Comparison of ENCODE assay signal across 1 cellular context in the genomic region with DNA sequence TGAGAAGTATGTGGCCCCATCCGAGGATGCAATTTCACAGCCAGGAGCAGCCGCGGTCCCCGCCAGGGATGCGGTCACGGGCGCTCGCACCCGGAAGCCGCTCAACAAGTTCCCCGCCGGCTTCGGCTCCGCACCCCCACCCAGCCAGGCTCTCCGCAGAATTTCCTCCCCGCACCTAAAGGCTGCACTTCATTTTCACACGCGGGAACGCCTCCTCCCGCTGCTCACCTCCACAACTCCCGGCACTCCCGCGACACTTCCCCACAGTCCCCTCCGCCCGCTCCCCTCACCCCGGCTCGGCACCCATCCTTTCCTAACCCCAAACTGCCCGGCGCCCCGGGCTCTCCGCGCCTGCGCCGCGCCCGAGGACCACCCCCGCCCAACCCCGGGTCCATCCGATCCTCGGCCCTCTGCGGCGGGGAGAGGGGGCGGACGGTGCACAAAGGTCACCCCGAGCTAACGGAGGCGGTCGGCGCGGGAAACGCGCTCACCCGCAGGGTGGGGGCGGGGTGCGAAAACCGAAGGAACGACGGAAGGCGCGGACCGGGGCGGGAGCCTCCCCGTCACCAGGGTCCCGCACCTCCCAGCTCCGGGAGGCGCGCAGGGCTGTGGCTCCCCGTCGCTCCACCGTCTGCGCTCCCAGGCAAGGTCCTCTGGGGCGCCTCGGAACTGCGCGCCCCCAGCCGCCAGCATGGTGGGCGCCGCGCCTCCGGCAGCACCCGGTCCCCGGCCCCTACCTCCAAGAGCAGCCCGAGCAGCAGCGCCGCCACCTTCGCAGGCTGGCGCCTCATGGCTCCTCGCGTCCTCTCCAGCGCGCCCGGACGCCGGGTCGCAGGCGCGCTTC.
TF ChIP-seq lines count a peak whose summit lies in the region.

No MANE protein-coding gene starts in this region.

TF ChIP-seq in HepG2, 621 proteins besides CTCF, POLR2A, EP300 and RAD21 (continued from another document and continues in another):
- TF ChIP-seq ZIK1 (CRISPR knock-in tag; IDR thresholded peaks at IDR 0.05; ENCODE audit: borderline replicate concordance, low read depth): 0 out of 2 replicates have a peak, but pooled peaks have one; percentile 29
- TF ChIP-seq, protein P1, sequence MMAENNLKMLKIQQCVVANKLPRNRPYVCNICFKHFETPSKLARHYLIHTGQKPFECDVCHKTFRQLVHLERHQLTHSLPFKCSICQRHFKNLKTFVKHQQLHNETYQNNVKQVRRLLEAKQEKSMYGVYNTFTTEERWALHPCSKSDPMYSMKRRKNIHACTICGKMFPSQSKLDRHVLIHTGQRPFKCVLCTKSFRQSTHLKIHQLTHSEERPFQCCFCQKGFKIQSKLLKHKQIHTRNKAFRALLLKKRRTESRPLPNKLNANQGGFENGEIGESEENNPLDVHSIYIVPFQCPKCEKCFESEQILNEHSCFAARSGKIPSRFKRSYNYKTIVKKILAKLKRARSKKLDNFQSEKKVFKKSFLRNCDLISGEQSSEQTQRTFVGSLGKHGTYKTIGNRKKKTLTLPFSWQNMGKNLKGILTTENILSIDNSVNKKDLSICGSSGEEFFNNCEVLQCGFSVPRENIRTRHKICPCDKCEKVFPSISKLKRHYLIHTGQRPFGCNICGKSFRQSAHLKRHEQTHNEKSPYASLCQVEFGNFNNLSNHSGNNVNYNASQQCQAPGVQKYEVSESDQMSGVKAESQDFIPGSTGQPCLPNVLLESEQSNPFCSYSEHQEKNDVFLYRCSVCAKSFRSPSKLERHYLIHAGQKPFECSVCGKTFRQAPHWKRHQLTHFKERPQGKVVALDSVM (CRISPR knock-in tag; IDR thresholded peaks at IDR 0.05): 0 out of 2 replicates have a peak, but pooled peaks have one; percentile 27
- TF ChIP-seq, protein P2, sequence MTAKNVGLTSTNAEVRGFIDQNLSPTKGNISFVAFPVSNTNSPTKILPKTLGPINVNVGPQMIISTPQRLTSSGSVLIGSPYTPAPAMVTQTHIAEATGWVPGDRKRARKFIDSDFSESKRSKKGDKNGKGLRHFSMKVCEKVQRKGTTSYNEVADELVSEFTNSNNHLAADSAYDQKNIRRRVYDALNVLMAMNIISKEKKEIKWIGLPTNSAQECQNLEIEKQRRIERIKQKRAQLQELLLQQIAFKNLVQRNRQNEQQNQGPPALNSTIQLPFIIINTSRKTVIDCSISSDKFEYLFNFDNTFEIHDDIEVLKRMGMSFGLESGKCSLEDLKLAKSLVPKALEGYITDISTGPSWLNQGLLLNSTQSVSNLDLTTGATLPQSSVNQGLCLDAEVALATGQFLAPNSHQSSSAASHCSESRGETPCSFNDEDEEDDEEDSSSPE (CRISPR knock-in tag; IDR thresholded peaks at IDR 0.05): peak; percentile 94
- peak; percentile 71; the same call in 1 of the 2 replicates for TF ChIP-seq CCDC6 (CRISPR knock-in tag; IDR thresholded peaks at IDR 0.05)
- no peak for TF ChIP-seq PCBP1 (IDR thresholded peaks at IDR 0.05; ENCODE audit: borderline replicate concordance, low read depth, low read length)
- TF ChIP-seq BRD4 (CRISPR knock-in tag; IDR thresholded peaks at IDR 0.05): 0 out of 2 replicates have a peak, but pooled peaks have one; percentile 66
- TF ChIP-seq ZNF101 (CRISPR knock-in tag; IDR thresholded peaks at IDR 0.05; ENCODE audit: borderline replicate concordance, low read depth): 0 out of 2 replicates have a peak, but pooled peaks have one; percentile 63
- peak; percentile 74 for TF ChIP-seq KDM5B (CRISPR knock-in tag; IDR thresholded peaks at IDR 0.05; ENCODE audit: borderline replicate concordance)
- no peak for TF ChIP-seq SMARCE1 (IDR thresholded peaks at IDR 0.05; ENCODE audit: borderline replicate concordance)
- peak; percentile 57; the same call in 1 of the 2 replicates for TF ChIP-seq SALL1 (CRISPR knock-in tag; IDR thresholded peaks at IDR 0.05)
- peak; percentile 9; the same call in 1 of the 2 replicates for TF ChIP-seq FOXO1 (CRISPR knock-in tag; IDR thresholded peaks at IDR 0.05)
- peak; percentile 77; the same call in 1 of the 2 replicates for TF ChIP-seq NFKB2 (CRISPR knock-in tag; IDR thresholded peaks at IDR 0.05; ENCODE audit: borderline replicate concordance)
- TF ChIP-seq TBX3 (IDR thresholded peaks at IDR 0.05; ENCODE audit: borderline replicate concordance): 0 out of 2 replicates have a peak, but pooled peaks have one; percentile 53
- no peak for TF ChIP-seq ZNF251 (CRISPR knock-in tag; IDR thresholded peaks at IDR 0.05)
- TF ChIP-seq ZNF768 (CRISPR knock-in tag; IDR thresholded peaks at IDR 0.05): 0 out of 2 replicates have a peak, but pooled peaks have one; percentile 43
- TF ChIP-seq, protein P3, sequence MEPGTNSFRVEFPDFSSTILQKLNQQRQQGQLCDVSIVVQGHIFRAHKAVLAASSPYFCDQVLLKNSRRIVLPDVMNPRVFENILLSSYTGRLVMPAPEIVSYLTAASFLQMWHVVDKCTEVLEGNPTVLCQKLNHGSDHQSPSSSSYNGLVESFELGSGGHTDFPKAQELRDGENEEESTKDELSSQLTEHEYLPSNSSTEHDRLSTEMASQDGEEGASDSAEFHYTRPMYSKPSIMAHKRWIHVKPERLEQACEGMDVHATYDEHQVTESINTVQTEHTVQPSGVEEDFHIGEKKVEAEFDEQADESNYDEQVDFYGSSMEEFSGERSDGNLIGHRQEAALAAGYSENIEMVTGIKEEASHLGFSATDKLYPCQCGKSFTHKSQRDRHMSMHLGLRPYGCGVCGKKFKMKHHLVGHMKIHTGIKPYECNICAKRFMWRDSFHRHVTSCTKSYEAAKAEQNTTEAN (CRISPR knock-in tag; conservative IDR thresholded peaks at IDR 0.05): 0 out of 2 replicates have a peak, but pooled peaks have one; percentile 25
- TF ChIP-seq SSRP1 (CRISPR knock-in tag; IDR thresholded peaks at IDR 0.05): no peak
- TF ChIP-seq, protein P4, sequence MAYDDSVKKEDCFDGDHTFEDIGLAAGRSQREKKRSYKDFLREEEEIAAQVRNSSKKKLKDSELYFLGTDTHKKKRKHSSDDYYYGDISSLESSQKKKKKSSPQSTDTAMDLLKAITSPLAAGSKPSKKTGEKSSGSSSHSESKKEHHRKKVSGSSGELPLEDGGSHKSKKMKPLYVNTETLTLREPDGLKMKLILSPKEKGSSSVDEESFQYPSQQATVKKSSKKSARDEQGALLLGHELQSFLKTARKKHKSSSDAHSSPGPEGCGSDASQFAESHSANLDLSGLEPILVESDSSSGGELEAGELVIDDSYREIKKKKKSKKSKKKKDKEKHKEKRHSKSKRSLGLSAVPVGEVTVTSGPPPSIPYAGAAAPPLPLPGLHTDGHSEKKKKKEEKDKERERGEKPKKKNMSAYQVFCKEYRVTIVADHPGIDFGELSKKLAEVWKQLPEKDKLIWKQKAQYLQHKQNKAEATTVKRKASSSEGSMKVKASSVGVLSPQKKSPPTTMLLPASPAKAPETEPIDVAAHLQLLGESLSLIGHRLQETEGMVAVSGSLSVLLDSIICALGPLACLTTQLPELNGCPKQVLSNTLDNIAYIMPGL (CRISPR knock-in tag; IDR thresholded peaks at IDR 0.05; ENCODE audit: borderline replicate concordance in 1 of 2, low read depth in 1 of 2): peak; percentile 27 to 64; a peak in 2 of 4 replicates
- TF ChIP-seq MAF1 (CRISPR knock-in tag; IDR thresholded peaks at IDR 0.05; ENCODE audit: borderline replicate concordance): no peak
- TF ChIP-seq MBD4 (IDR thresholded peaks at IDR 0.05; ENCODE audit: borderline replicate concordance, low read length): no peak
- TF ChIP-seq POGZ (CRISPR knock-in tag; IDR thresholded peaks at IDR 0.05): peak; percentile 72
- TF ChIP-seq KLF12 (CRISPR knock-in tag; IDR thresholded peaks at IDR 0.05; ENCODE audit: borderline replicate concordance): no peak
- no peak for TF ChIP-seq ZMYM3 (CRISPR knock-in tag; IDR thresholded peaks at IDR 0.05)
- TF ChIP-seq ZNF350 (CRISPR knock-in tag; IDR thresholded peaks at IDR 0.05; ENCODE audit: borderline replicate concordance, low read depth): peak; percentile 73; the same call in 1 of the 2 replicates
- TF ChIP-seq, protein P5, sequence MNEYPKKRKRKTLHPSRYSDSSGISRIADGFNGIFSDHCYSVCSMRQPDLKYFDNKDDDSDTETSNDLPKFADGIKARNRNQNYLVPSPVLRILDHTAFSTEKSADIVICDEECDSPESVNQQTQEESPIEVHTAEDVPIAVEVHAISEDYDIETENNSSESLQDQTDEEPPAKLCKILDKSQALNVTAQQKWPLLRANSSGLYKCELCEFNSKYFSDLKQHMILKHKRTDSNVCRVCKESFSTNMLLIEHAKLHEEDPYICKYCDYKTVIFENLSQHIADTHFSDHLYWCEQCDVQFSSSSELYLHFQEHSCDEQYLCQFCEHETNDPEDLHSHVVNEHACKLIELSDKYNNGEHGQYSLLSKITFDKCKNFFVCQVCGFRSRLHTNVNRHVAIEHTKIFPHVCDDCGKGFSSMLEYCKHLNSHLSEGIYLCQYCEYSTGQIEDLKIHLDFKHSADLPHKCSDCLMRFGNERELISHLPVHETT (CRISPR knock-in tag; conservative IDR thresholded peaks at IDR 0.05): peak; percentile 97
- no peak for TF ChIP-seq ZNF713 (CRISPR knock-in tag; IDR thresholded peaks at IDR 0.05)
- peak; percentile 38; the same call in 1 of the 2 replicates for TF ChIP-seq HDAC2 (CRISPR knock-in tag; IDR thresholded peaks at IDR 0.05)
- TF ChIP-seq RORA (CRISPR knock-in tag; IDR thresholded peaks at IDR 0.05): no peak
- TF ChIP-seq SKI (IDR thresholded peaks at IDR 0.05; ENCODE audit: partially characterized antibody): peak; percentile 54
- TF ChIP-seq, protein P6, sequence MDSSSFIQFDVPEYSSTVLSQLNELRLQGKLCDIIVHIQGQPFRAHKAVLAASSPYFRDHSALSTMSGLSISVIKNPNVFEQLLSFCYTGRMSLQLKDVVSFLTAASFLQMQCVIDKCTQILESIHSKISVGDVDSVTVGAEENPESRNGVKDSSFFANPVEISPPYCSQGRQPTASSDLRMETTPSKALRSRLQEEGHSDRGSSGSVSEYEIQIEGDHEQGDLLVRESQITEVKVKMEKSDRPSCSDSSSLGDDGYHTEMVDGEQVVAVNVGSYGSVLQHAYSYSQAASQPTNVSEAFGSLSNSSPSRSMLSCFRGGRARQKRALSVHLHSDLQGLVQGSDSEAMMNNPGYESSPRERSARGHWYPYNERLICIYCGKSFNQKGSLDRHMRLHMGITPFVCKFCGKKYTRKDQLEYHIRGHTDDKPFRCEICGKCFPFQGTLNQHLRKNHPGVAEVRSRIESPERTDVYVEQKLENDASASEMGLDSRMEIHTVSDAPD (CRISPR knock-in tag; IDR thresholded peaks at IDR 0.05): no peak
- TF ChIP-seq ZNF552 (CRISPR knock-in tag; IDR thresholded peaks at IDR 0.05; ENCODE audit: borderline replicate concordance): no peak
- TF ChIP-seq CEBPG (CRISPR knock-in tag; IDR thresholded peaks at IDR 0.05): no peak
- TF ChIP-seq DNMT3B (CRISPR knock-in tag; conservative IDR thresholded peaks at IDR 0.05): no peak
- peak; percentile 78 for TF ChIP-seq RBFOX2 (IDR thresholded peaks at IDR 0.05; ENCODE audit: low read depth, low read length)
- TF ChIP-seq KDM2A (CRISPR knock-in tag; IDR thresholded peaks at IDR 0.05; ENCODE audit: borderline replicate concordance, low read depth): peak; percentile 85
- peak; percentile 51; the same call in 1 of the 2 replicates for TF ChIP-seq BCL6 (CRISPR knock-in tag; IDR thresholded peaks at IDR 0.05)
- TF ChIP-seq SMC3 (IDR thresholded peaks at IDR 0.05; ENCODE audit: low read length): no peak
- TF ChIP-seq, protein P7, sequence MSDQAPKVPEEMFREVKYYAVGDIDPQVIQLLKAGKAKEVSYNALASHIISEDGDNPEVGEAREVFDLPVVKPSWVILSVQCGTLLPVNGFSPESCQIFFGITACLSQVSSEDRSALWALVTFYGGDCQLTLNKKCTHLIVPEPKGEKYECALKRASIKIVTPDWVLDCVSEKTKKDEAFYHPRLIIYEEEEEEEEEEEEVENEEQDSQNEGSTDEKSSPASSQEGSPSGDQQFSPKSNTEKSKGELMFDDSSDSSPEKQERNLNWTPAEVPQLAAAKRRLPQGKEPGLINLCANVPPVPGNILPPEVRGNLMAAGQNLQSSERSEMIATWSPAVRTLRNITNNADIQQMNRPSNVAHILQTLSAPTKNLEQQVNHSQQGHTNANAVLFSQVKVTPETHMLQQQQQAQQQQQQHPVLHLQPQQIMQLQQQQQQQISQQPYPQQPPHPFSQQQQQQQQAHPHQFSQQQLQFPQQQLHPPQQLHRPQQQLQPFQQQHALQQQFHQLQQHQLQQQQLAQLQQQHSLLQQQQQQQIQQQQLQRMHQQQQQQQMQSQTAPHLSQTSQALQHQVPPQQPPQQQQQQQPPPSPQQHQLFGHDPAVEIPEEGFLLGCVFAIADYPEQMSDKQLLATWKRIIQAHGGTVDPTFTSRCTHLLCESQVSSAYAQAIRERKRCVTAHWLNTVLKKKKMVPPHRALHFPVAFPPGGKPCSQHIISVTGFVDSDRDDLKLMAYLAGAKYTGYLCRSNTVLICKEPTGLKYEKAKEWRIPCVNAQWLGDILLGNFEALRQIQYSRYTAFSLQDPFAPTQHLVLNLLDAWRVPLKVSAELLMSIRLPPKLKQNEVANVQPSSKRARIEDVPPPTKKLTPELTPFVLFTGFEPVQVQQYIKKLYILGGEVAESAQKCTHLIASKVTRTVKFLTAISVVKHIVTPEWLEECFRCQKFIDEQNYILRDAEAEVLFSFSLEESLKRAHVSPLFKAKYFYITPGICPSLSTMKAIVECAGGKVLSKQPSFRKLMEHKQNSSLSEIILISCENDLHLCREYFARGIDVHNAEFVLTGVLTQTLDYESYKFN (CRISPR knock-in tag; conservative IDR thresholded peaks at IDR 0.05): peak; percentile 80
- TF ChIP-seq ETV5 (CRISPR knock-in tag; IDR thresholded peaks at IDR 0.05; ENCODE audit: borderline replicate concordance): no peak; the same call in 1 of the 2 replicates
- TF ChIP-seq ZNF660 (CRISPR knock-in tag; IDR thresholded peaks at IDR 0.05; ENCODE audit: borderline replicate concordance, low read depth): no peak
- TF ChIP-seq HOXA5 (CRISPR knock-in tag; IDR thresholded peaks at IDR 0.05): no peak
- TF ChIP-seq MIER3 (CRISPR knock-in tag; IDR thresholded peaks at IDR 0.05; ENCODE audit: borderline replicate concordance): 0 out of 2 replicates have a peak, but pooled peaks have one; percentile 25
- no peak for TF ChIP-seq MTA3 (CRISPR knock-in tag; IDR thresholded peaks at IDR 0.05)
- peak; percentile 81; the same call in 1 of the 2 replicates for TF ChIP-seq YEATS4 (CRISPR knock-in tag; IDR thresholded peaks at IDR 0.05; ENCODE audit: borderline replicate concordance)
- no peak for TF ChIP-seq ZBTB8A (CRISPR knock-in tag; IDR thresholded peaks at IDR 0.05; ENCODE audit: borderline replicate concordance, low read depth)
- TF ChIP-seq BHLHE40 (IDR thresholded peaks at IDR 0.05; ENCODE audit: low read length): no peak
- TF ChIP-seq, protein P8, sequence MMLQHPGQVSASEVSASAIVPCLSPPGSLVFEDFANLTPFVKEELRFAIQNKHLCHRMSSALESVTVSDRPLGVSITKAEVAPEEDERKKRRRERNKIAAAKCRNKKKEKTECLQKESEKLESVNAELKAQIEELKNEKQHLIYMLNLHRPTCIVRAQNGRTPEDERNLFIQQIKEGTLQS (CRISPR knock-in tag; IDR thresholded peaks at IDR 0.05): 0 out of 2 replicates have a peak, but pooled peaks have one; percentile 29
